ENCODE assay signal across 17 cellular contexts in the genomic region with DNA sequence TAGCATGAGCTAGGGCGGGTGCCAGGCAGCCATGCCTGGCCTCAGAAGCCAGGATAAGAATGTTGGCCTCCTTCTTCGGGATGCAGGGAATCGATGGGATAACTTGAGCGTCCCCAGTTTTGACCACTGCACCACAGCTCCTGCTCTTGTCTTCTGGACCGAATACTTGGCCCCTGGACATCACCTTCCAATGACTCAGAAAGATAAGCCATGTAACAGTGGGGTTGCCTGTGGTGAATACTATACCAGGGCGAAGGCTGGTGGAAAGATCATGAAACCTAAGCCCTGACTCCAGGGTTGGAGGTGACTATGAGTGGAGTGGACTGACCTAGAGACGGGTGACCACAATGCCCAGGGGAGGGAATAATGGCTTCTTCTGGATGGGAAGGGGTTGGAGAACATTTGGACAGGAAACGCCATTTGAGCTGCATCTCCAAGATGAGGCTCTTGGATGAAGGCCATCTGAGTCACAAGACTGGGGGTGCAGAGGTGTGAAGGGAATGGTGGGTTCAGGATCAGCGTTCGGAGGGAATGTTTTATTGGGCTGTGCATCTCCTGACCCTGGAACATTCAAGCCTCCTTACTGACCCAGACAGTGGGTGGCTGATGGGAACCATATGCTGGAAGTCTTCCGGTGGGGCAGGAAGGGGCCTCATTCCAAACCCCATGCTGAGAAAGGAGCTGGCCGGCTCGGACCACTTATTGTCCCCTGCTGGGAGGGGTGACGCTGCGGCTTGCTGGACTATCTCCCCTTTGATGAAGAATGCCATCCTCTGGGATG. TPM values are rescaled to one million over a fixed set of nuclear protein-coding genes. Genes with fewer than 3 reads are reported as not detected.
DNase-seq lines count a peak whose midpoint lies in the region; ATAC-seq and TF ChIP-seq lines count a peak whose summit lies in the region.
"Had no signal": no experiment of that assay in that cellular context is flagged by ENCODE, and none has a peak within 500 bp of the region (broad histone marks: within the 10 kb centered on the region; RNA-seq: fewer than 3 reads in every experiment).

No MANE protein-coding gene starts in this region.

- no peaks in the 10 kb centered on the region for H3K9me3 ChIP-seq in hepatocyte (ENCODE audit: low read depth)
- no peaks in the 10 kb centered on the region for H3K9me3 ChIP-seq in CD4-positive, alpha-beta memory T cell (ENCODE audit: control insufficient read depth in 1 of 2, low read length in 2 of 2)
- H3K9me3 ChIP-seq: adrenal gland had no signal

- no peaks in the 10 kb centered on the region for H3K36me3 Mint-ChIP-seq in activated CD4-positive, alpha-beta T cell treated with anti-CD3 and anti-CD28 coated beads, Interleukin-2, amount 10 ng/mL, durations not matched to agents 24 days and 14 days (ENCODE audit: low read depth)
- no peaks in the 10 kb centered on the region for H3K36me3 Mint-ChIP-seq in CD4-positive, alpha-beta memory T cell
- H3K36me3 Mint-ChIP-seq: stimulated activated effector memory CD8-positive, alpha-beta T cell treated with anti-CD3 and anti-CD28 coated beads, Interleukin-12 subunit alpha, Interleukin-12 subunit beta, amount 100 ng/mL, for 72 hours had no signal

- H3K4me2 ChIP-seq in hepatocyte, result no peak overlapping the region

- peak; percentile 27 for DNase-seq in ELR (ENCODE audit: low read depth)
- peak; percentile 74 for DNase-seq in choroid plexus epithelial cell (ENCODE audit: low read depth)
- no peak for DNase-seq in hepatocyte (ENCODE audit: low spot score)
- DNase-seq in smooth muscle cell of the brain vasculature (ENCODE audit: low read depth, low spot score), result peak; percentile 81
- no peak for DNase-seq in activated CD4-positive, alpha-beta T cell treated with anti-CD3 and anti-CD28 coated beads, Interleukin-2, amount 10 ng/mL, durations not matched to agents 24 days and 14 days
- no peak for DNase-seq in GF-D8 (lab: John Stamatoyannopoulos, UW)
- DNase-seq in CD4-positive, alpha-beta memory T cell, result no peak
- DNase-seq: activated T-cell treated with anti-CD3 and anti-CD28 coated beads, Interleukin-2, amount 50 U/mL, for 4 hours; DMS53; H9; NCI-H1417; NCI-H345 had no signal

- H3K9me2 ChIP-seq in hepatocyte (replicated peaks; ENCODE audit: insufficient read depth), result no peaks in the 10 kb centered on the region

- no peaks in the 10 kb centered on the region for H3K79me2 ChIP-seq in hepatocyte

- H3K27me3 Mint-ChIP-seq in activated CD4-positive, alpha-beta T cell treated with anti-CD3 and anti-CD28 coated beads, Interleukin-2, amount 10 ng/mL, durations not matched to agents 24 days and 14 days, result no peaks in the 10 kb centered on the region
- peaks cover 3% of the 10 kb centered on the region in 2 donors for H3K27me3 Mint-ChIP-seq in CD4-positive, alpha-beta memory T cell

- no peaks in the 10 kb centered on the region for H3K9me3 Mint-ChIP-seq in activated CD4-positive, alpha-beta T cell treated with anti-CD3 and anti-CD28 coated beads, Interleukin-2, amount 10 ng/mL, durations not matched to agents 24 days and 14 days
- no peaks in the 10 kb centered on the region for H3K9me3 Mint-ChIP-seq in CD4-positive, alpha-beta memory T cell
- H3K9me3 Mint-ChIP-seq: activated T-cell treated with anti-CD3 and anti-CD28 coated beads, Interleukin-2, amount 50 U/mL, for 4 hours; H9; stimulated activated effector memory CD8-positive, alpha-beta T cell treated with anti-CD3 and anti-CD28 coated beads, Interleukin-12 subunit alpha, Interleukin-12 subunit beta, amount 100 ng/mL, for 72 hours; T-helper 2 cell treated with Interferon-gamma antibody and Interleukin-4, amounts not matched to agents 5 μg/mL and 100 μg/mL, for 36 hours had no signal

- TF ChIP-seq CTCF in choroid plexus epithelial cell (conservative IDR thresholded peaks at IDR 0.05; ENCODE audit: low read depth, low read length) (no peak), hepatocyte (IDR thresholded peaks at IDR 0.05; ENCODE audit: poor library complexity) (no peak)

- POLR2A ChIA-PET in CD4-positive, alpha-beta memory T cell (lab: Charles Lee; ENCODE audit: partially characterized antibody), result no interaction called here

- 82% methylated on average over 15 of the region's 15 CpGs for WGBS in hepatocyte (ENCODE audit: low lambda C conversion rate, missing lambda C conversion rate)

- CTCF ChIA-PET in CD4-positive, alpha-beta memory T cell (lab: Charles Lee; ENCODE audit: partially characterized antibody), result interaction anchor here (1.1 to 15.7 kb wide), 2 partner anchors 400 to 422 kb away, joined by 3 to 335 read pairs; no protein-coding TSS in a partner anchor

- H2AFZ ChIP-seq in hepatocyte, result no peak overlapping the region

- ATAC-seq in HG03196 (IDR thresholded peaks at IDR 0.05; ENCODE audit: unreplicated experiment), result no peak
- ATAC-seq: activated T-cell treated with anti-CD3 and anti-CD28 coated beads, Interleukin-2, amount 50 U/mL, for 4 hours; stimulated activated effector memory CD8-positive, alpha-beta T cell treated with anti-CD3 and anti-CD28 coated beads, Interleukin-12 subunit alpha, Interleukin-12 subunit beta, amount 100 ng/mL, for 72 hours had no signal

- H3K4me1 ChIP-seq in hepatocyte (ENCODE audit: insufficient read depth), result peaks cover 7% of the 10 kb centered on the region
- no peaks in the 10 kb centered on the region for H3K4me1 ChIP-seq in CD4-positive, alpha-beta memory T cell (ENCODE audit: insufficient read depth, low read length)
- H3K4me1 ChIP-seq: adrenal gland had no signal

- H3K4me3 ChIP-seq in choroid plexus epithelial cell (ENCODE audit: low read depth, low read length), result no peak overlapping the region
- no peak overlapping the region for H3K4me3 ChIP-seq in hepatocyte
- H3K4me3 ChIP-seq in CD4-positive, alpha-beta memory T cell (ENCODE audit: low read length in 2 of 2), result no peak overlapping the region
- H3K4me3 ChIP-seq: adrenal gland had no signal

- no peaks in the 10 kb centered on the region for H3K27me3 ChIP-seq in hepatocyte
- H3K27me3 ChIP-seq in CD4-positive, alpha-beta memory T cell (ENCODE audit: insufficient read depth, low read length), result no peaks in the 10 kb centered on the region
- H3K27me3 ChIP-seq: adrenal gland had no signal

- H3K36me3 ChIP-seq in hepatocyte (replicated peaks; ENCODE audit: insufficient read depth, low read depth), result no peaks in the 10 kb centered on the region
- H3K36me3 ChIP-seq in CD4-positive, alpha-beta memory T cell (ENCODE audit: insufficient read depth, low read length), result no peaks in the 10 kb centered on the region
- H3K36me3 ChIP-seq: adrenal gland had no signal

- no peaks in the 10 kb centered on the region for H4K20me1 ChIP-seq in hepatocyte (ENCODE audit: insufficient read depth, poor library complexity, severe bottlenecking)

- intact Hi-C loops in activated CD4-positive, alpha-beta T cell treated with anti-CD3 and anti-CD28 coated beads, Interleukin-2, amount 10 ng/mL, durations not matched to agents 24 days and 14 days (cut with micrococcal nuclease), result loop anchor here (5.0 kb wide), 1 partner anchor 218 kb away; no protein-coding TSS in a partner anchor
- intact Hi-C loops in CD4-positive, alpha-beta memory T cell (cut with micrococcal nuclease), result no loop called here

- H3K4me3 Mint-ChIP-seq in activated CD4-positive, alpha-beta T cell treated with anti-CD3 and anti-CD28 coated beads, Interleukin-2, amount 10 ng/mL, durations not matched to agents 24 days and 14 days, result no peak overlapping the region
- H3K4me3 Mint-ChIP-seq in CD4-positive, alpha-beta memory T cell, result no peak overlapping the region
- H3K4me3 Mint-ChIP-seq: activated T-cell treated with anti-CD3 and anti-CD28 coated beads, Interleukin-2, amount 50 U/mL, for 4 hours; H9; stimulated activated effector memory CD8-positive, alpha-beta T cell treated with anti-CD3 and anti-CD28 coated beads, Interleukin-12 subunit alpha, Interleukin-12 subunit beta, amount 100 ng/mL, for 72 hours; T-helper 2 cell treated with Interferon-gamma antibody and Interleukin-4, amounts not matched to agents 5 μg/mL and 100 μg/mL, for 36 hours had no signal

- peak overlapping the region; percentile 35 for H3K27ac ChIP-seq in hepatocyte
- no peak overlapping the region for H3K27ac ChIP-seq in CD4-positive, alpha-beta memory T cell (ENCODE audit: low read depth, low read length)

- H3K27ac Mint-ChIP-seq in activated CD4-positive, alpha-beta T cell treated with anti-CD3 and anti-CD28 coated beads, Interleukin-2, amount 10 ng/mL, durations not matched to agents 24 days and 14 days, result no peak overlapping the region
- peak overlapping the region in 1 of 7 donors; percentile 23 for H3K27ac Mint-ChIP-seq in CD4-positive, alpha-beta memory T cell
- H3K27ac Mint-ChIP-seq: stimulated activated effector memory CD8-positive, alpha-beta T cell treated with anti-CD3 and anti-CD28 coated beads, Interleukin-12 subunit alpha, Interleukin-12 subunit beta, amount 100 ng/mL, for 72 hours had no signal

- H3K4me1 Mint-ChIP-seq in activated CD4-positive, alpha-beta T cell treated with anti-CD3 and anti-CD28 coated beads, Interleukin-2, amount 10 ng/mL, durations not matched to agents 24 days and 14 days, result peaks cover 8% of the 10 kb centered on the region
- H3K4me1 Mint-ChIP-seq in CD4-positive, alpha-beta memory T cell, result peaks cover 4 to 6% (median 5%) of the 10 kb centered on the region in 4 donors
- H3K4me1 Mint-ChIP-seq: H9 had no signal

RNA-seq across cellular contexts. Expression of a gene that starts 18.5 kb away (rescaled TPM):
- 2.9 and 4.9 TPM in 2 replicates for total RNA-seq in hepatocyte
- 5.0 and 5.2 TPM in 2 replicates for polyA plus RNA-seq in hepatocyte
- not detected in 2 replicates for total RNA-seq in activated CD4-positive, alpha-beta T cell treated with anti-CD3 and anti-CD28 coated beads, Interleukin-2, amount 10 ng/mL, durations not matched to agents 24 days and 14 days
- not detected for total RNA-seq in CD4-positive, alpha-beta memory T cell
- under 1 TPM; 0.29 to 0.63 TPM for polyA plus RNA-seq in CD4-positive, alpha-beta memory T cell
- total RNA-seq: activated T-cell treated with anti-CD3 and anti-CD28 coated beads, Interleukin-2, amount 50 U/mL, for 4 hours; H9; pulmonary artery endothelial cell had no signal

RNA-seq across cellular contexts. Expression of a gene that starts 30.0 kb away (rescaled TPM):
- 2.7 and 16.8 TPM in 2 replicates for total RNA-seq in hepatocyte
- polyA plus RNA-seq in hepatocyte, result 4.1 and 6.6 TPM in 2 replicates
- 23.7 and 23.9 TPM in 2 replicates for total RNA-seq in activated CD4-positive, alpha-beta T cell treated with anti-CD3 and anti-CD28 coated beads, Interleukin-2, amount 10 ng/mL, durations not matched to agents 24 days and 14 days
- total RNA-seq in CD4-positive, alpha-beta memory T cell, result 10 to 100 TPM in 1 of 2 experiments, 1 to 10 TPM in 1; 8.4 to 12.1 TPM
- polyA plus RNA-seq in CD4-positive, alpha-beta memory T cell, result 10 to 100 TPM in 1 of 2 donors, 1 to 10 TPM in 1; 4.9 to 18.5 TPM

Comparison
In these comparisons a context has a peak if more than half of its experiments do, and no peak if none do; other contexts are left out.
1. DNase-seq: peak in ELR (single experiment), choroid plexus epithelial cell (single experiment) and smooth muscle cell of the brain vasculature (single experiment); none in hepatocyte (single experiment), activated CD4-positive, alpha-beta T cell treated with anti-CD3 and anti-CD28 coated beads, Interleukin-2, amount 10 ng/mL, durations not matched to agents 24 days and 14 days (single experiment), GF-D8 (single experiment) and CD4-positive, alpha-beta memory T cell (0 of 5).